In the genomic region with DNA sequence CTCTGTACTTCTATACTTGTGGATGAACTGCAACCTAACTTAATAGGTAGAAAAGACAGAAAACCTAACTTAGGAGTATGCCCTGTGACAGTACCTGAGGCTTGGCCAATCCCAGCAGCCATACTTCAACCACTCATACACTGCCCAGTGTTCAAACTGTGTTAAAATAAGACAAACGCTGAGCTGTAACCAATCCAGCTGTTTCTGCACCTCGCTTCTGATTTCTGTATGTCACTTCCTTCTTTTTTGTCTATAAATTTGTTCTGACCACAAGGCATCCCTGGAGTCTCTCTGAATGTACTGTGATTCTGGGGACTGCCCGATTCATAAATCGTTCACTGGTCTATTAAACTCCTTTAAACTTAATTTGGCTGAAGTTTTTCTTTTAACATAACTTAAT, we compare ENCODE assay signal across 25 cellular contexts. TPM values are rescaled to one million over a fixed set of nuclear protein-coding genes. Genes with fewer than 3 reads are reported as not detected.
DNase-seq lines count a peak whose midpoint lies in the region; ATAC-seq, FAIRE-seq and TF ChIP-seq lines count a peak whose summit lies in the region.
"Had no signal": no experiment of that assay in that cellular context is flagged by ENCODE, and none has a peak within 500 bp of the region (broad histone marks: within the 10 kb centered on the region; RNA-seq: fewer than 3 reads in every experiment).

No MANE protein-coding gene starts in this region.

- BruUV-seq in K562 (replicated peaks; lab: Mats Ljungman, UMichigan), result no TSS peak

- H3K27me3 ChIP-seq in BLaER1 treated with 17β-estradiol and CSF1 and Interleukin-3, amounts not matched to agents 10 nM and 100 nM, result no peaks in the 10 kb centered on the region
- no peaks in the 10 kb centered on the region for H3K27me3 ChIP-seq in K562 (ENCODE audit: control insufficient read depth in 2 of 2, insufficient read depth in 2 of 2, low read length in 2 of 2)
- H3K27me3 ChIP-seq: Peyer's patch had no signal

- peak; percentile 59 for DNase-seq in KBM-7
- peak; percentile 73 for DNase-seq in MV-4-11 (lab: John Stamatoyannopoulos, UW)
- no peak for DNase-seq in K562 (ENCODE audit: extremely low read depth in 1 of 4, low spot score in 3 of 4)
- no peak for DNase-seq in occipital lobe (lab: John Stamatoyannopoulos, UW)
- DNase-seq: Caco-2; CD8-positive, alpha-beta T cell; DMS79; EL; GDM1; MM.1S; NCI-H2029; NCI-H446; NCI-H524 treated with DMSO at 0.1 percent for 48 hours; NCI-H774; Peyer's patch; SHP77 treated with DMSO at 0.1 percent for 48 hours; SW 1271 had no signal

- CTCF ChIA-PET in K562 (lab: Yijun Ruan, JAX; ENCODE audit: low intra/inter-chr PET ratio), result no interaction called here

- peaks cover 0 to 43% (median 17%) of the 10 kb centered on the region in 11 experiments; a peak in 15 of 22 replicates for H3K36me3 ChIP-seq in BLaER1 treated with 17β-estradiol and CSF1 and Interleukin-3, amounts not matched to agents 10 nM and 100 nM
- H3K36me3 ChIP-seq in K562 (ENCODE audit: control insufficient read depth, insufficient read depth, low read length), result peaks cover 4% of the 10 kb centered on the region; the same call in 1 of the 3 replicates
- H3K36me3 ChIP-seq: Peyer's patch had no signal

- ATAC-seq in K562 (no peak), HG03432 (IDR thresholded peaks at IDR 0.05; ENCODE audit: unreplicated experiment) (no peak), GM18870 (IDR thresholded peaks at IDR 0.05; ENCODE audit: unreplicated experiment) (no peak)
- ATAC-seq: CD8-positive, alpha-beta T cell; HCT116; HepG2 had no signal

- H3K79me2 ChIP-seq in K562 (ENCODE audit: control insufficient read depth, insufficient read depth, low read length), result no peaks in the 10 kb centered on the region

- H3K9ac ChIP-seq in BLaER1 treated with 17β-estradiol and CSF1 and Interleukin-3, amounts not matched to agents 10 nM and 100 nM, result no peak overlapping the region
- H3K9ac ChIP-seq in K562 (ENCODE audit: insufficient read depth in 1 of 2, low read depth in 2 of 2, low read length in 2 of 2), result no peak overlapping the region

- no peak overlapping the region for H3K4me3 ChIP-seq in BLaER1 treated with 17β-estradiol and CSF1 and Interleukin-3, amounts not matched to agents 10 nM and 100 nM
- no peak overlapping the region for H3K4me3 ChIP-seq in K562
- H3K4me3 ChIP-seq: Peyer's patch had no signal

- FAIRE-seq in K562 (lab: Jason Lieb, UNC), result no peak
- FAIRE-seq: GM12891, H1, HepG2 had no signal

- no peak for TF ChIP-seq RAD21 in K562 (CRISPR knock-in tag; conservative IDR thresholded peaks at IDR 0.05 in 1 of 2, IDR thresholded peaks at IDR 0.05 in 1 of 2)

- no peak overlapping the region for H3K27ac ChIP-seq in BLaER1 treated with 17β-estradiol and CSF1 and Interleukin-3, amounts not matched to agents 10 nM and 100 nM
- no peak overlapping the region for H3K27ac ChIP-seq in K562 (ENCODE audit: extremely low read depth, low read depth, low read length)
- H3K27ac ChIP-seq: C4-2B, Peyer's patch had no signal

- no peak for TF ChIP-seq CTCF in K562 (IDR thresholded peaks at IDR 0.05 in 2 of 3, conservative IDR thresholded peaks at IDR 0.05 in 1 of 3; ENCODE audit: insufficient read depth in 2 of 3, low read depth in 1 of 3, low read length in 3 of 3)

- H3K4me1 ChIP-seq in BLaER1 treated with 17β-estradiol and CSF1 and Interleukin-3, amounts not matched to agents 10 nM and 100 nM, result peaks cover 6 to 12% (median 10%) of the 10 kb centered on the region in 10 experiments; a peak in 19 of 20 replicates
- H3K4me1 ChIP-seq in K562 (replicated peaks in 1 of 2; ENCODE audit: control insufficient read depth in 2 of 2, insufficient read depth in 2 of 2, low read length in 2 of 2), result no peaks in the 10 kb centered on the region
- H3K4me1 ChIP-seq: Caco-2, Peyer's patch had no signal

- TF ChIP-seq POLR2A in K562 (conservative IDR thresholded peaks at IDR 0.05), result no peak

- intact Hi-C loops in K562 (cut with micrococcal nuclease), result no loop called here

- no peak for TF ChIP-seq EP300 in K562 (IDR thresholded peaks at IDR 0.05; ENCODE audit: low read length)

- 87% methylated on average over 4 of the region's 4 CpGs for WGBS in K562 (ENCODE audit: insufficient coverage, low coverage, missing lambda C conversion rate)

- POLR2A ChIA-PET in K562 (lab: Yijun Ruan, JAX), result no interaction called here

- H3K4me2 ChIP-seq in BLaER1 treated with 17β-estradiol and CSF1 and Interleukin-3, amounts not matched to agents 10 nM and 100 nM, result peak overlapping the region in 10 of 11 experiments; percentile 6 to 37 (median 22); a peak in 15 of 22 replicates
- H3K4me2 ChIP-seq in K562 (ENCODE audit: insufficient read depth, low read length), result no peak overlapping the region

- no peaks in the 10 kb centered on the region for H3K9me1 ChIP-seq in K562 (ENCODE audit: control insufficient read depth, insufficient read depth, low read length)

- peaks cover 0 to under 1% (median 0%) of the 10 kb centered on the region in 11 experiments; a peak in 4 of 22 replicates for H3K9me3 ChIP-seq in BLaER1 treated with 17β-estradiol and CSF1 and Interleukin-3, amounts not matched to agents 10 nM and 100 nM (replicated peaks in 1 of 11)
- no peaks in the 10 kb centered on the region for H3K9me3 ChIP-seq in K562 (replicated peaks; ENCODE audit: control insufficient read depth, insufficient read depth, low read depth, low read length)
- H3K9me3 ChIP-seq: Caco-2, Peyer's patch had no signal

- in situ Hi-C loops in KBM-7 (cut with MboI; ENCODE audit: low pct_unique_long_range_greater_than_20kb, low sequenced_read_pairs), result no loop called here
- in situ Hi-C loops in K562 (cut with MboI), result no loop called here

- no peak overlapping the region for H2AFZ ChIP-seq in K562 (ENCODE audit: low read depth, low read length)

- no peaks in the 10 kb centered on the region for H4K20me1 ChIP-seq in BLaER1 treated with 17β-estradiol and CSF1 and Interleukin-3, amounts not matched to agents 10 nM and 100 nM
- H4K20me1 ChIP-seq in K562 (replicated peaks; ENCODE audit: control insufficient read depth, insufficient read depth, low read length), result no peaks in the 10 kb centered on the region

TF ChIP-seq in K562, 482 proteins besides CTCF, POLR2A, EP300 and RAD21:
- TF ChIP-seq, protein P1, sequence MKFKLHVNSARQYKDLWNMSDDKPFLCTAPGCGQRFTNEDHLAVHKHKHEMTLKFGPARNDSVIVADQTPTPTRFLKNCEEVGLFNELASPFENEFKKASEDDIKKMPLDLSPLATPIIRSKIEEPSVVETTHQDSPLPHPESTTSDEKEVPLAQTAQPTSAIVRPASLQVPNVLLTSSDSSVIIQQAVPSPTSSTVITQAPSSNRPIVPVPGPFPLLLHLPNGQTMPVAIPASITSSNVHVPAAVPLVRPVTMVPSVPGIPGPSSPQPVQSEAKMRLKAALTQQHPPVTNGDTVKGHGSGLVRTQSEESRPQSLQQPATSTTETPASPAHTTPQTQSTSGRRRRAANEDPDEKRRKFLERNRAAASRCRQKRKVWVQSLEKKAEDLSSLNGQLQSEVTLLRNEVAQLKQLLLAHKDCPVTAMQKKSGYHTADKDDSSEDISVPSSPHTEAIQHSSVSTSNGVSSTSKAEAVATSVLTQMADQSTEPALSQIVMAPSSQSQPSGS (CRISPR knock-in tag; IDR thresholded peaks at IDR 0.05), result no peak
- TF ChIP-seq ZNF347 (CRISPR knock-in tag; IDR thresholded peaks at IDR 0.05; ENCODE audit: low read depth) (no peak), SPI1 (IDR thresholded peaks at IDR 0.05; ENCODE audit: borderline replicate concordance, low read depth, low read length) (0 out of 2 replicates have a peak, but pooled peaks have one; percentile 8), MTA3 (IDR thresholded peaks at IDR 0.05; ENCODE audit: borderline replicate concordance) (no peak)
TF ChIP-seq in K562: peak in this region for 1.

RNA-seq across cellular contexts. Expression of gene AUH, which starts 41.4 kb away (rescaled TPM):
- total RNA-seq in K562 (2011; cell fraction: chromatin; rRNA removed; ENCODE audit: low replicate concordance), result 16.8 and 53.1 TPM in 2 replicates
- total RNA-seq in K562 (2011; cell fraction: nucleolus; rRNA removed), result 7.8 and 11.6 TPM in 2 replicates
- total RNA-seq in K562 (2011; cell fraction: nucleoplasm; rRNA removed), result 18.8 and 30.1 TPM in 2 replicates
- 29.0 and 32.8 TPM in 2 replicates for total RNA-seq in K562 (2014; rRNA removed)
- total RNA-seq in K562 (2014; rRNA removed; fragmentation: Illumina TruSeq; extraction: Trizol), result 11.1 and 12.4 TPM in 2 replicates
- 9.4 and 10.1 TPM in 2 replicates for total RNA-seq in K562 (2015; rRNA removed; fragmentation: Illumina TruSeq; extraction: Trizol)
- total RNA-seq in K562 (2021), result 12.7 and 13.5 TPM in 2 replicates
- polyA plus RNA-seq in K562 (2011; rRNA removed), result 6.3 and 6.9 TPM in 2 replicates
- polyA plus RNA-seq in K562 (2011; cell fraction: cytosol; rRNA removed), result 2.6 and 3.3 TPM in 2 replicates
- 10.3 and 13.3 TPM in 2 replicates for polyA plus RNA-seq in K562 (2011; cell fraction: nucleus; rRNA removed)
- polyA plus RNA-seq in K562 (2012), result 6.8 and 9.1 TPM in 2 replicates
- 6.1 and 6.3 TPM in 2 replicates for polyA plus RNA-seq in K562 (2014; fragmentation: Illumina TruSeq; extraction: Trizol)
- 1 to 10 TPM; 3.4 to 4.5 TPM for polyA plus RNA-seq in K562 (2014; fragmentation: Nextera tagmentation; extraction: Ambion mirVana)
- polyA plus RNA-seq in K562 (2014; rRNA removed), result 16.3 and 16.8 TPM in 2 replicates
- polyA minus RNA-seq in K562 (2011; rRNA and poly(A)+ RNA removed), result 11.6 and 12.7 TPM in 2 replicates
- 2.7 and 3.0 TPM in 2 replicates for polyA minus RNA-seq in K562 (2011; cell fraction: cytosol; rRNA and poly(A)+ RNA removed)
- polyA minus RNA-seq in K562 (2011; cell fraction: nucleus; rRNA and poly(A)+ RNA removed), result 22.3 and 25.0 TPM in 2 replicates
- 30.3 TPM for total RNA-seq in occipital lobe

Comparison
In these comparisons a context has a peak if more than half of its experiments do, and no peak if none do; other contexts are left out.
1. DNase-seq: peak in KBM-7 (single experiment) and MV-4-11 (single experiment); none in K562 (0 of 4) and occipital lobe (single experiment).